In genomic region chr5:110333384-110333783, GRCh38 we compare ENCODE assay signal across 11 cellular contexts.
DNase-seq lines count a peak whose midpoint lies in the region; ATAC-seq, FAIRE-seq and TF ChIP-seq lines count a peak whose summit lies in the region.
"Had no signal": no experiment of that assay in that cellular context is flagged by ENCODE, and none has a peak within 500 bp of the region (broad histone marks: within the 10 kb centered on the region; RNA-seq: fewer than 3 reads in every experiment).

No MANE protein-coding gene starts in this region.

- no peaks in the 10 kb centered on the region for H3K4me1 Mint-ChIP-seq in WTC11
- no peaks in the 10 kb centered on the region for H3K4me1 Mint-ChIP-seq in stimulated activated naive B cell treated with anti-CD40 and anti-IgM and Interleukin-4, amounts not matched to agents 10 μg/mL and 1 μg/mL and 100 μg/mL, for 72 hours

- H3K4me3 ChIP-seq in GM12864 (ENCODE audit: low read depth, low read length) (no peak overlapping the region), HFF-Myc (replicated peaks; ENCODE audit: low read depth, low read length) (no peak overlapping the region)
- H3K4me3 ChIP-seq: coronary artery had no signal

- H3K36me3 Mint-ChIP-seq in WTC11 = no peaks in the 10 kb centered on the region
- no peaks in the 10 kb centered on the region for H3K36me3 Mint-ChIP-seq in stimulated activated naive B cell treated with anti-CD40 and anti-IgM and Interleukin-4, amounts not matched to agents 10 μg/mL and 1 μg/mL and 100 μg/mL, for 72 hours

- no peak for FAIRE-seq in RCC 7860 (lab: Jason Lieb, UNC)

- no peak for DNase-seq in GM12864 (ENCODE audit: low read depth)
- no peak for DNase-seq in HFF-Myc (ENCODE audit: extremely low read depth, low read depth)
- peak; percentile 41 for DNase-seq in WTC11 (ENCODE audit: low spot score)
- peak; percentile 8 for DNase-seq in kidney tubule cell (ENCODE audit: low spot score)
- no peak for DNase-seq in stimulated activated naive B cell treated with anti-CD40 and anti-IgM and Interleukin-4, amounts not matched to agents 10 μg/mL and 1 μg/mL and 100 μg/mL, for 72 hours
- no peak for DNase-seq in RCC 7860 (ENCODE audit: low spot score)
- no peak for DNase-seq in NCI-H1105 treated with DMSO at 0.1 percent for 48 hours (lab: John Stamatoyannopoulos, UW)
- DNase-seq: GOT3; stimulated activated naive CD4-positive, alpha-beta T cell had no signal

- peak; percentile 26 for TF ChIP-seq CTCF in GM12864 (IDR thresholded peaks at IDR 0.05; ENCODE audit: low read depth, low read length, missing control alignments)
- TF ChIP-seq CTCF in HFF-Myc (IDR thresholded peaks at IDR 0.05; ENCODE audit: low read depth, low read length, missing control alignments) = peak; percentile 14
- 0 out of 2 replicates have a peak, but pooled peaks have one; percentile 23 for TF ChIP-seq CTCF in WTC11 (IDR thresholded peaks at IDR 0.05)

- no peak overlapping the region for H3K4me3 Mint-ChIP-seq in WTC11
- no peak overlapping the region for H3K4me3 Mint-ChIP-seq in stimulated activated naive B cell treated with anti-CD40 and anti-IgM and Interleukin-4, amounts not matched to agents 10 μg/mL and 1 μg/mL and 100 μg/mL, for 72 hours

- H3K27ac Mint-ChIP-seq in WTC11 = no peak overlapping the region
- no peak overlapping the region for H3K27ac Mint-ChIP-seq in stimulated activated naive B cell treated with anti-CD40 and anti-IgM and Interleukin-4, amounts not matched to agents 10 μg/mL and 1 μg/mL and 100 μg/mL, for 72 hours
- H3K27ac Mint-ChIP-seq: activated T-helper 2 cell treated with anti-CD3 and anti-CD28 coated beads, Interferon-gamma antibody, Interleukin-2, Interleukin-4, amounts not matched to agents 10 μg/mL and 5 μg/mL and 100 μg/mL, durations not matched to agents 14 hours and 24 hours and 36 hours had no signal

- POLR2A ChIA-PET in WTC11 (lab: Charles Lee) = interaction anchor here (0.7 kb wide), 1 partner anchor 644 kb away, joined by 4 read pairs; no protein-coding TSS in a partner anchor

- peaks cover 5% of the 10 kb centered on the region; the same call in 1 of the 2 replicates for H3K9me3 Mint-ChIP-seq in WTC11
- H3K9me3 Mint-ChIP-seq in stimulated activated naive B cell treated with anti-CD40 and anti-IgM and Interleukin-4, amounts not matched to agents 10 μg/mL and 1 μg/mL and 100 μg/mL, for 72 hours = peaks cover 0 to 2% of the 10 kb centered on the region in 2 donors
- H3K9me3 Mint-ChIP-seq: activated T-helper 2 cell treated with anti-CD3 and anti-CD28 coated beads, Interferon-gamma antibody, Interleukin-2, Interleukin-4, amounts not matched to agents 10 μg/mL and 5 μg/mL and 100 μg/mL, durations not matched to agents 14 hours and 24 hours and 36 hours had no signal

- ATAC-seq in WTC11 = peak; percentile 97
- ATAC-seq in stimulated activated naive B cell treated with anti-CD40 and anti-IgM and Interleukin-4, amounts not matched to agents 10 μg/mL and 1 μg/mL and 100 μg/mL, for 72 hours (replicated peaks) = no peak

- CTCF ChIA-PET in WTC11 (lab: Charles Lee) = interaction anchor here (0.6 to 1.9 kb wide), 20 partner anchors 10 to 659 kb away, joined by 3 to 6 read pairs (median 4); no protein-coding TSS in a partner anchor

- H3K27me3 Mint-ChIP-seq in WTC11 (ENCODE audit: low read depth) = no peaks in the 10 kb centered on the region
- no peaks in the 10 kb centered on the region for H3K27me3 Mint-ChIP-seq in stimulated activated naive B cell treated with anti-CD40 and anti-IgM and Interleukin-4, amounts not matched to agents 10 μg/mL and 1 μg/mL and 100 μg/mL, for 72 hours

TF ChIP-seq in WTC11, 78 proteins besides CTCF, POLR2A, EP300 and RAD21:
- TF ChIP-seq SMAD4 (CRISPR knock-in tag; IDR thresholded peaks at IDR 0.05) = no peak
- no peak for TF ChIP-seq JAZF1 (CRISPR knock-in tag; IDR thresholded peaks at IDR 0.05)
- no peak for TF ChIP-seq TP53 (CRISPR knock-in tag; IDR thresholded peaks at IDR 0.05)
- no peak for TF ChIP-seq ELF4 (CRISPR knock-in tag; IDR thresholded peaks at IDR 0.05; ENCODE audit: low read depth)
- no peak for TF ChIP-seq SOX15 (CRISPR knock-in tag; IDR thresholded peaks at IDR 0.05)
- no peak for TF ChIP-seq ZMAT4 (CRISPR knock-in tag; IDR thresholded peaks at IDR 0.05)
- TF ChIP-seq HMGA2 (CRISPR knock-in tag; IDR thresholded peaks at IDR 0.05) = no peak
- TF ChIP-seq, protein P1, sequence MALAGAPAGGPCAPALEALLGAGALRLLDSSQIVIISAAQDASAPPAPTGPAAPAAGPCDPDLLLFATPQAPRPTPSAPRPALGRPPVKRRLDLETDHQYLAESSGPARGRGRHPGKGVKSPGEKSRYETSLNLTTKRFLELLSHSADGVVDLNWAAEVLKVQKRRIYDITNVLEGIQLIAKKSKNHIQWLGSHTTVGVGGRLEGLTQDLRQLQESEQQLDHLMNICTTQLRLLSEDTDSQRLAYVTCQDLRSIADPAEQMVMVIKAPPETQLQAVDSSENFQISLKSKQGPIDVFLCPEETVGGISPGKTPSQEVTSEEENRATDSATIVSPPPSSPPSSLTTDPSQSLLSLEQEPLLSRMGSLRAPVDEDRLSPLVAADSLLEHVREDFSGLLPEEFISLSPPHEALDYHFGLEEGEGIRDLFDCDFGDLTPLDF (CRISPR knock-in tag; IDR thresholded peaks at IDR 0.05) = no peak
- TF ChIP-seq NR2C2 (CRISPR knock-in tag; IDR thresholded peaks at IDR 0.05) = no peak
- TF ChIP-seq ZNF671 (CRISPR knock-in tag; IDR thresholded peaks at IDR 0.05) = no peak
- TF ChIP-seq, protein P2, sequence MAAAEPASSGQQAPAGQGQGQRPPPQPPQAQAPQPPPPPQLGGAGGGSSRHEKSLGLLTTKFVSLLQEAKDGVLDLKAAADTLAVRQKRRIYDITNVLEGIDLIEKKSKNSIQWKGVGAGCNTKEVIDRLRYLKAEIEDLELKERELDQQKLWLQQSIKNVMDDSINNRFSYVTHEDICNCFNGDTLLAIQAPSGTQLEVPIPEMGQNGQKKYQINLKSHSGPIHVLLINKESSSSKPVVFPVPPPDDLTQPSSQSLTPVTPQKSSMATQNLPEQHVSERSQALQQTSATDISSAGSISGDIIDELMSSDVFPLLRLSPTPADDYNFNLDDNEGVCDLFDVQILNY (CRISPR knock-in tag; IDR thresholded peaks at IDR 0.05) = no peak
- TF ChIP-seq, protein P3, sequence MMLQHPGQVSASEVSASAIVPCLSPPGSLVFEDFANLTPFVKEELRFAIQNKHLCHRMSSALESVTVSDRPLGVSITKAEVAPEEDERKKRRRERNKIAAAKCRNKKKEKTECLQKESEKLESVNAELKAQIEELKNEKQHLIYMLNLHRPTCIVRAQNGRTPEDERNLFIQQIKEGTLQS (CRISPR knock-in tag; conservative IDR thresholded peaks at IDR 0.05) = no peak
- TF ChIP-seq MXD4 (CRISPR knock-in tag; IDR thresholded peaks at IDR 0.05; ENCODE audit: borderline replicate concordance) = no peak

Comparison
In these comparisons a context has a peak if more than half of its experiments do, and no peak if none do; other contexts are left out.
1. DNase-seq: peak in WTC11 (single experiment) and kidney tubule cell (single experiment); none in GM12864 (single experiment), HFF-Myc (single experiment), stimulated activated naive B cell treated with anti-CD40 and anti-IgM and Interleukin-4, amounts not matched to agents 10 μg/mL and 1 μg/mL and 100 μg/mL, for 72 hours (single experiment), RCC 7860 (single experiment) and NCI-H1105 treated with DMSO at 0.1 percent for 48 hours (single experiment).
2. Peak in every context shown above with its lines, with median percentiles within 50 percentile points of each other: CTCF ChIP-seq.